9 cellular contexts compared by ENCODE assay signal in genomic region chr16:70438325-70438982, GRCh38. TPM values are rescaled to one million over a fixed set of nuclear protein-coding genes. Genes with fewer than 3 reads are reported as not detected.
DNase-seq lines count a peak whose midpoint lies in the region; ATAC-seq, FAIRE-seq and TF ChIP-seq lines count a peak whose summit lies in the region.
"Had no signal": no experiment of that assay in that cellular context is flagged by ENCODE, and none has a peak within 500 bp of the region (broad histone marks: within the 10 kb centered on the region; RNA-seq: fewer than 3 reads in every experiment).

No MANE protein-coding gene starts in this region.

- H3K27me3 Mint-ChIP-seq in neural progenitor cell (ENCODE audit: insufficient read depth, low read depth): peaks cover 11% of the 10 kb centered on the region

- peak overlapping the region; percentile 89 for H3K27ac Mint-ChIP-seq in neural progenitor cell

- CTCF ChIA-PET in PC-3 (lab: Charles Lee): interaction anchor here (0.6 to 1.3 kb wide), 2 partner anchors 26 to 68 kb away, joined by 4 read pairs; no protein-coding TSS in a partner anchor
- CTCF ChIA-PET in endothelial cell of umbilical vein (lab: Charles Lee): interaction anchor here (0.6 to 2.0 kb wide), 13 partner anchors 11 to 1149 kb away, joined by 3 to 8 read pairs (median 4); no protein-coding TSS in a partner anchor

- H3K36me3 ChIP-seq in PC-3 (ENCODE audit: low read depth, low read length) (no peaks in the 10 kb centered on the region), endothelial cell of umbilical vein (ENCODE audit: control insufficient read depth in 2 of 2, extremely low read depth in 1 of 2, insufficient read depth in 2 of 2, low read length in 2 of 2) (peaks cover 0 to 5% of the 10 kb centered on the region in 2 experiments), neural progenitor cell (no peaks in the 10 kb centered on the region)

- intact Hi-C loops in PC-3 (cut with micrococcal nuclease) (loop anchor here (2.0 kb wide), 1 partner anchor 58 kb away; no protein-coding TSS in a partner anchor), endothelial cell of umbilical vein (cut with micrococcal nuclease) (loop anchor here (2.0 kb wide), 1 partner anchor 84 kb away; the partner anchor contains the start of genes COG4 and SF3B3)

- no peak for FAIRE-seq in endothelial cell of umbilical vein (lab: Jason Lieb, UNC)

- H3K9me1 ChIP-seq in endothelial cell of umbilical vein (replicated peaks; ENCODE audit: control insufficient read depth, extremely low read depth, insufficient read depth, low read length): no peaks in the 10 kb centered on the region

- H3K79me2 ChIP-seq in PC-3 (ENCODE audit: low read length) (peaks cover 21% of the 10 kb centered on the region), endothelial cell of umbilical vein (ENCODE audit: control insufficient read depth, insufficient read depth, low read length) (peaks cover 36% of the 10 kb centered on the region), neural progenitor cell (ENCODE audit: low read depth) (peaks cover 51% of the 10 kb centered on the region)

- H3K4me2 ChIP-seq in PC-3 (ENCODE audit: low read length) (peak overlapping the region; percentile 96), endothelial cell of umbilical vein (ENCODE audit: insufficient read depth, low read length) (peak overlapping the region; percentile 96), neural progenitor cell (peak overlapping the region; percentile 98)

- DNase-seq in NCI-H748 (lab: John Stamatoyannopoulos, UW; ENCODE audit: unreplicated experiment) (peak; percentile 29), NCI-H748 treated with DMSO at 0.1 percent for 48 hours (lab: John Stamatoyannopoulos, UW) (no peak), PC-3 (no peak), endothelial cell of umbilical vein (ENCODE audit: low read depth, low spot score) (no peak), neural progenitor cell (ENCODE audit: low spot score) (no peak), SK-N-DZ (ENCODE audit: low spot score) (no peak)

- no peaks in the 10 kb centered on the region for H3K27me3 ChIP-seq in PC-3 (ENCODE audit: low read length)
- H3K27me3 ChIP-seq in endothelial cell of umbilical vein (ENCODE audit: control insufficient read depth in 2 of 2, insufficient read depth in 2 of 2, low read length in 2 of 2): no peaks in the 10 kb centered on the region
- no peaks in the 10 kb centered on the region for H3K27me3 ChIP-seq in neural progenitor cell

- peak; percentile 10 for ATAC-seq in PC-3
- ATAC-seq in HG02870 (IDR thresholded peaks at IDR 0.05; ENCODE audit: unreplicated experiment): no peak
- no peak for ATAC-seq in HG03571 (IDR thresholded peaks at IDR 0.05; ENCODE audit: unreplicated experiment)

- peaks cover 21% of the 10 kb centered on the region for H3K4me1 ChIP-seq in PC-3 (ENCODE audit: insufficient read depth, low read length)
- peaks cover 39% of the 10 kb centered on the region for H3K4me1 ChIP-seq in endothelial cell of umbilical vein (ENCODE audit: control insufficient read depth, extremely low read depth, insufficient read depth, low read length)
- H3K4me1 ChIP-seq in neural progenitor cell: peaks cover 27% of the 10 kb centered on the region

- H4K20me1 ChIP-seq in PC-3 (ENCODE audit: low read length) (no peaks in the 10 kb centered on the region), endothelial cell of umbilical vein (replicated peaks; ENCODE audit: control insufficient read depth, extremely low read depth, insufficient read depth, low read length) (no peaks in the 10 kb centered on the region), neural progenitor cell (ENCODE audit: low read depth) (peaks cover 27% of the 10 kb centered on the region)

- H3K9me2 ChIP-seq in PC-3 (replicated peaks; ENCODE audit: low read length): no peaks in the 10 kb centered on the region

- POLR2A ChIA-PET in PC-3 (lab: Charles Lee; ENCODE audit: unreplicated experiment) (no interaction called here), endothelial cell of umbilical vein (lab: Charles Lee) (interaction anchor here (0.8 kb wide), 1 partner anchor 57 kb away, joined by 3 read pairs; no protein-coding TSS in a partner anchor)

- peaks cover 40% of the 10 kb centered on the region for H3K4me1 Mint-ChIP-seq in neural progenitor cell

- peak overlapping the region; percentile 95 for H3K4me3 Mint-ChIP-seq in neural progenitor cell

- H2AFZ ChIP-seq in PC-3 (ENCODE audit: low read length) (peak overlapping the region; percentile 23; the same call in 1 of the 2 replicates), endothelial cell of umbilical vein (ENCODE audit: low read depth, low read length) (peak overlapping the region; percentile 34), neural progenitor cell (replicated peaks) (no peak overlapping the region)

- peaks cover 7% of the 10 kb centered on the region for H3K36me3 Mint-ChIP-seq in neural progenitor cell

- no peak overlapping the region for H3K27ac ChIP-seq in PC-3 (ENCODE audit: low read length)
- H3K27ac ChIP-seq in endothelial cell of umbilical vein (ENCODE audit: insufficient read depth, low read depth, low read length): peak overlapping the region; percentile 42
- no peak overlapping the region for H3K27ac ChIP-seq in neural progenitor cell
- H3K27ac ChIP-seq: C4-2B had no signal

- no peaks in the 10 kb centered on the region for H3K9me3 ChIP-seq in PC-3 (ENCODE audit: low read length)
- no peaks in the 10 kb centered on the region for H3K9me3 ChIP-seq in endothelial cell of umbilical vein (replicated peaks; ENCODE audit: control insufficient read depth, insufficient read depth, low read length)
- no peaks in the 10 kb centered on the region for H3K9me3 ChIP-seq in neural progenitor cell (ENCODE audit: low read depth)

- H3K9ac ChIP-seq in PC-3 (ENCODE audit: low read length): peak overlapping the region; percentile 9; the same call in 1 of the 2 replicates
- H3K9ac ChIP-seq in endothelial cell of umbilical vein (replicated peaks; ENCODE audit: extremely low read depth, insufficient read depth, low read length): peak overlapping the region; percentile 60
- peak overlapping the region; percentile 61 for H3K9ac ChIP-seq in neural progenitor cell

- TF ChIP-seq CTCF in PC-3 (conservative IDR thresholded peaks at IDR 0.05; ENCODE audit: low read depth, low read length) (no peak), endothelial cell of umbilical vein (IDR thresholded peaks at IDR 0.05; ENCODE audit: extremely low read depth in 1 of 2, insufficient read depth in 1 of 2, low read depth in 1 of 2, low read length in 2 of 2) (no peak), neural progenitor cell (IDR thresholded peaks at IDR 0.05) (no peak)

- TF ChIP-seq POLR2A in endothelial cell of umbilical vein (IDR thresholded peaks at IDR 0.05; ENCODE audit: low read depth, low read length): no peak

- H3K9me3 Mint-ChIP-seq in neural progenitor cell: no peaks in the 10 kb centered on the region

- no peaks in the 10 kb centered on the region for H3F3A ChIP-seq in PC-3 (ENCODE audit: low read length, unreplicated experiment)
- H3F3A ChIP-seq in neural progenitor cell (ENCODE audit: low read depth): peaks cover 18% of the 10 kb centered on the region

- dilution Hi-C loops in endothelial cell of umbilical vein (cut with MboI; ENCODE audit: extremely low pct_ligation_motif_present, low sequenced_read_pairs): no loop called here

- no TSS peak for BruUV-seq in PC-3 (replicated peaks; lab: Mats Ljungman, UMichigan)
- BruUV-seq in endothelial cell of umbilical vein (replicated peaks; lab: Mats Ljungman, UMichigan): no TSS peak

- peak overlapping the region; percentile 85 for H3K4me3 ChIP-seq in PC-3 (ENCODE audit: low read length)
- H3K4me3 ChIP-seq in endothelial cell of umbilical vein (replicated peaks in 1 of 3; ENCODE audit: insufficient read depth in 1 of 3, low read depth in 1 of 3, low read length in 3 of 3): peak overlapping the region; percentile 53 to 88 (median 66)
- H3K4me3 ChIP-seq in neural progenitor cell: peak overlapping the region; percentile 79

TF ChIP-seq in endothelial cell of umbilical vein, 7 proteins besides CTCF, POLR2A, EP300 and RAD21 (continues in another document):
- TF ChIP-seq EZH2 (IDR thresholded peaks at IDR 0.05; ENCODE audit: borderline replicate concordance, low read depth, low read length, severe bottlenecking): no peak
- no peak for TF ChIP-seq POLR2AphosphoS5 (IDR thresholded peaks at IDR 0.05; ENCODE audit: insufficient read depth, low read depth, low read length)
- TF ChIP-seq JUN (IDR thresholded peaks at IDR 0.05; ENCODE audit: borderline replicate concordance, insufficient read depth, insufficient read length, low read depth): no peak
- no peak for TF ChIP-seq FOS (IDR thresholded peaks at IDR 0.05; ENCODE audit: borderline replicate concordance, insufficient read depth, low read length)
- no peak for TF ChIP-seq GATA2 (IDR thresholded peaks at IDR 0.05; ENCODE audit: insufficient read depth, insufficient read length, low read depth, low read length)

RNA-seq across cellular contexts. Expression of gene ST3GAL2, which starts 0.4 kb away (rescaled TPM):
- total RNA-seq in PC-3 (2014; rRNA removed): 9.3 and 9.8 TPM in 2 replicates
- 50.2 and 50.4 TPM in 2 replicates for total RNA-seq in endothelial cell of umbilical vein
- polyA plus RNA-seq in endothelial cell of umbilical vein: 23.0 and 33.3 TPM in 2 replicates
- polyA plus RNA-seq in endothelial cell of umbilical vein (2011; cell fraction: cytosol; rRNA removed): 25.7 and 28.4 TPM in 2 replicates
- 23.1 and 27.7 TPM in 2 replicates for polyA plus RNA-seq in endothelial cell of umbilical vein (2011; cell fraction: nucleus; rRNA removed)
- polyA plus RNA-seq in endothelial cell of umbilical vein (2012): 22.1 and 34.0 TPM in 2 replicates
- 72.3 and 84.6 TPM in 2 replicates for polyA minus RNA-seq in endothelial cell of umbilical vein
- polyA minus RNA-seq in endothelial cell of umbilical vein (2011; cell fraction: cytosol; rRNA and poly(A)+ RNA removed): 19.8 TPM
- 29.8 and 45.1 TPM in 2 replicates for polyA minus RNA-seq in endothelial cell of umbilical vein (2011; cell fraction: nucleus; rRNA and poly(A)+ RNA removed)
- 11.6 and 34.5 TPM in 2 replicates for total RNA-seq in neural progenitor cell (ENCODE audit: low replicate concordance)
- polyA plus RNA-seq in SK-N-DZ (2014; cell fraction: cytosol; rRNA removed): 31.8 and 44.0 TPM in 2 replicates
- polyA plus RNA-seq in SK-N-DZ (2014; cell fraction: nucleus; rRNA removed): 12.1 and 15.1 TPM in 2 replicates

RNA-seq across cellular contexts. Expression of gene FCSK, which starts 15.9 kb away (rescaled TPM):
- total RNA-seq in PC-3 (2014; rRNA removed): 9.7 and 11.7 TPM in 2 replicates
- 13.2 and 18.0 TPM in 2 replicates for total RNA-seq in endothelial cell of umbilical vein
- 11.4 and 12.4 TPM in 2 replicates for polyA plus RNA-seq in endothelial cell of umbilical vein
- 7.2 and 8.3 TPM in 2 replicates for polyA plus RNA-seq in endothelial cell of umbilical vein (2011; cell fraction: cytosol; rRNA removed)
- 51.5 and 69.1 TPM in 2 replicates for polyA plus RNA-seq in endothelial cell of umbilical vein (2011; cell fraction: nucleus; rRNA removed)
- 5.8 and 11.4 TPM in 2 replicates for polyA plus RNA-seq in endothelial cell of umbilical vein (2012)
- 13.6 and 14.1 TPM in 2 replicates for polyA minus RNA-seq in endothelial cell of umbilical vein
- 8.9 TPM for polyA minus RNA-seq in endothelial cell of umbilical vein (2011; cell fraction: cytosol; rRNA and poly(A)+ RNA removed)
- 16.7 and 17.1 TPM in 2 replicates for polyA minus RNA-seq in endothelial cell of umbilical vein (2011; cell fraction: nucleus; rRNA and poly(A)+ RNA removed)
- 11.0 and 12.0 TPM in 2 replicates for total RNA-seq in neural progenitor cell (ENCODE audit: low replicate concordance)
- polyA plus RNA-seq in SK-N-DZ (2014; cell fraction: cytosol; rRNA removed): 5.6 and 8.2 TPM in 2 replicates
- polyA plus RNA-seq in SK-N-DZ (2014; cell fraction: nucleus; rRNA removed): 34.9 and 44.3 TPM in 2 replicates

Comparison
In these comparisons a context has a peak if more than half of its experiments do, and no peak if none do; other contexts are left out.
1. H3K9ac ChIP-seq: peak in every context shown above with its lines; median percentile 61 in neural progenitor cell; 60 in endothelial cell of umbilical vein; 9 in PC-3.